1 cellular context compared by ENCODE assay signal in the genomic region with DNA sequence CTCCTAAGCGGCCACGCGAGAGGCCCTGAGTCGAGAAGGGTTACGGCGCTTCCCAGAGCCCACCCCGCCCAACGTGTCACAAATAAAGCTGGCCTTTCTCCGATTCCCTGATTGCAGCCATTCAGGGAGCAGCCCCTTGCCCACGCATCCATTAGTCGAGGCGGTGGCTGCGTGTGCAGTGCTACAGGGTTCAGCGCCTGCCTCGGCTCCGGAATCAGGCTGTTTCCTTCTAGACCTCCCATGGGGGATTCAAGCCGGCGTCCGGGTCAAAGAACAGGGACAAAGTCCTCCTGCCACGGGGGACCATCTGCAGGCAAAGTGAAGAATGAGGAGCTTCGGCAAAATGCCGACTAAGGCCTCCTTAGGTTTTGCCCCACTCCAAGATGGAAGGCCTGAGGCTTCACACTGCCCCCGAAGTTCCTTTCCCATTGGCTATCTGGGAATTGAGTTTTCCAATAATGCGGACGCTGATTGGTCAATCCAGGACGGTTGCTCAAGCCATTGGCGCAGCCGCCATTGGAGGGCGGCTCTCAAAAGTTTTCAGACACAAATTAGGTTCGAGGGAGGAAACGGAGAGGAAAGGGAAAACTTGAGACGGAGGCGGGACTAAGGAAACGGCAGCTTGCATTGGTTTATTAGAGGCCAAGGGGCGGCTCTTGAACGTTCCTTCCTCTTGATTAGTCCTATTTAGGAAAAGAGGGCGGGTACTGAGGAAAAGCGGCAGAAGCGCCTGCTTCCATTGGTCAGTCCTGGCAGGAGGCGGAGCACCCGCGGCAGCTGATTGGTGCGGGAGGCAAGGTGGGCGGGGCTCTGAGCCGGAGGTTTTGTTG.
TF ChIP-seq lines count a peak whose summit lies in the region.

No MANE protein-coding gene starts in this region.

TF ChIP-seq in HepG2, 621 proteins besides CTCF, POLR2A, EP300 and RAD21 (continued from another document and continues in another):
- TF ChIP-seq ELF3 (CRISPR knock-in tag; IDR thresholded peaks at IDR 0.05) (0 out of 2 replicates have a peak, but pooled peaks have one; percentile 24), JUND (CRISPR knock-in tag; IDR thresholded peaks at IDR 0.05) (no peak), AHR (CRISPR knock-in tag; IDR thresholded peaks at IDR 0.05) (no peak), NR2F1 (CRISPR knock-in tag; IDR thresholded peaks at IDR 0.05) (peak in 1 of 2 experiments; percentile 42; a peak in 1 of 4 replicates), RCOR2 (CRISPR knock-in tag; IDR thresholded peaks at IDR 0.05) (no peak), YY1 (IDR thresholded peaks at IDR 0.05; ENCODE audit: insufficient read depth, insufficient replicate concordance, low read depth, low read length) (peak; percentile 99), HDAC1 (CRISPR knock-in tag; IDR thresholded peaks at IDR 0.05) (peak; percentile 27; the same call in 1 of the 2 replicates), ZNF766 (CRISPR knock-in tag; IDR thresholded peaks at IDR 0.05; ENCODE audit: borderline replicate concordance) (no peak), IKZF4 (CRISPR knock-in tag; IDR thresholded peaks at IDR 0.05; ENCODE audit: borderline replicate concordance, low read depth, not compliant biosample characterization) (peak; percentile 41), ZNF232 (CRISPR knock-in tag; IDR thresholded peaks at IDR 0.05; ENCODE audit: borderline replicate concordance) (no peak), SMAD3 (CRISPR knock-in tag; IDR thresholded peaks at IDR 0.05) (no peak), NR2F6 (IDR thresholded peaks at IDR 0.05) (no peak), NR2F6 (CRISPR knock-in tag; IDR thresholded peaks at IDR 0.05) (no peak), ZKSCAN1 (IDR thresholded peaks at IDR 0.05; ENCODE audit: low read length) (peak; percentile 5; the same call in 1 of the 2 replicates), ZNF768 (CRISPR knock-in tag; IDR thresholded peaks at IDR 0.05) (peak; percentile 49; the same call in 1 of the 2 replicates), ETV6 (CRISPR knock-in tag; conservative IDR thresholded peaks at IDR 0.05) (no peak), SMARCE1 (IDR thresholded peaks at IDR 0.05; ENCODE audit: borderline replicate concordance) (no peak), REPIN1 (CRISPR knock-in tag; IDR thresholded peaks at IDR 0.05; ENCODE audit: borderline replicate concordance, low read depth) (peak; percentile 20; the same call in 1 of the 2 replicates), ZNF781 (CRISPR knock-in tag; IDR thresholded peaks at IDR 0.05; ENCODE audit: borderline replicate concordance, not compliant biosample characterization) (peak; percentile 60), IRX3 (CRISPR knock-in tag; IDR thresholded peaks at IDR 0.05; ENCODE audit: borderline replicate concordance, low read depth) (no peak), ZNF598 (CRISPR knock-in tag; IDR thresholded peaks at IDR 0.05; ENCODE audit: borderline replicate concordance) (peak; percentile 96), SPEN (CRISPR knock-in tag; IDR thresholded peaks at IDR 0.05; ENCODE audit: low read depth) (peak; percentile 78; the same call in 1 of the 2 replicates), ZNF20 (CRISPR knock-in tag; IDR thresholded peaks at IDR 0.05) (no peak), IRF2 (CRISPR knock-in tag; IDR thresholded peaks at IDR 0.05) (no peak; the same call in 1 of the 2 replicates), ZFP36 (IDR thresholded peaks at IDR 0.05; ENCODE audit: borderline replicate concordance, low read depth, low read length, partially characterized antibody) (no peak), ZNF564 (CRISPR knock-in tag; IDR thresholded peaks at IDR 0.05) (no peak; the same call in 1 of the 2 replicates), ZSCAN12 (CRISPR knock-in tag; IDR thresholded peaks at IDR 0.05) (peak; percentile 81; the same call in 1 of the 2 replicates), HDAC6 (IDR thresholded peaks at IDR 0.05; ENCODE audit: low read depth, low read length) (no peak), POLR2G (IDR thresholded peaks at IDR 0.05; ENCODE audit: low read depth, low read length) (peak; percentile 88), JUNB (CRISPR knock-in tag; IDR thresholded peaks at IDR 0.05; ENCODE audit: borderline replicate concordance) (no peak), ZNF557 (CRISPR knock-in tag; IDR thresholded peaks at IDR 0.05) (no peak), FOXC1 (CRISPR knock-in tag; IDR thresholded peaks at IDR 0.05; ENCODE audit: borderline replicate concordance) (peak; percentile 60; the same call in 1 of the 2 replicates), PCBP1 (IDR thresholded peaks at IDR 0.05; ENCODE audit: borderline replicate concordance, low read depth, low read length) (peak; percentile 94; the same call in 1 of the 2 replicates), ZNF432 (CRISPR knock-in tag; IDR thresholded peaks at IDR 0.05; ENCODE audit: borderline replicate concordance) (no peak)
- TF ChIP-seq, protein P1, sequence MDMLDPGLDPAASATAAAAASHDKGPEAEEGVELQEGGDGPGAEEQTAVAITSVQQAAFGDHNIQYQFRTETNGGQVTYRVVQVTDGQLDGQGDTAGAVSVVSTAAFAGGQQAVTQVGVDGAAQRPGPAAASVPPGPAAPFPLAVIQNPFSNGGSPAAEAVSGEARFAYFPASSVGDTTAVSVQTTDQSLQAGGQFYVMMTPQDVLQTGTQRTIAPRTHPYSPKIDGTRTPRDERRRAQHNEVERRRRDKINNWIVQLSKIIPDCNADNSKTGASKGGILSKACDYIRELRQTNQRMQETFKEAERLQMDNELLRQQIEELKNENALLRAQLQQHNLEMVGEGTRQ (IDR thresholded peaks at IDR 0.05; ENCODE audit: low read depth, low read length) = no peak
- TF ChIP-seq, protein P1 (CRISPR knock-in tag; IDR thresholded peaks at IDR 0.05; ENCODE audit: borderline replicate concordance) = peak; percentile 80; the same call in 1 of the 2 replicates
- TF ChIP-seq, protein P2, sequence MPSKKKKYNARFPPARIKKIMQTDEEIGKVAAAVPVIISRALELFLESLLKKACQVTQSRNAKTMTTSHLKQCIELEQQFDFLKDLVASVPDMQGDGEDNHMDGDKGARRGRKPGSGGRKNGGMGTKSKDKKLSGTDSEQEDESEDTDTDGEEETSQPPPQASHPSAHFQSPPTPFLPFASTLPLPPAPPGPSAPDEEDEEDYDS (CRISPR knock-in tag; IDR thresholded peaks at IDR 0.05) = peak; percentile 69
- TF ChIP-seq, protein P3, sequence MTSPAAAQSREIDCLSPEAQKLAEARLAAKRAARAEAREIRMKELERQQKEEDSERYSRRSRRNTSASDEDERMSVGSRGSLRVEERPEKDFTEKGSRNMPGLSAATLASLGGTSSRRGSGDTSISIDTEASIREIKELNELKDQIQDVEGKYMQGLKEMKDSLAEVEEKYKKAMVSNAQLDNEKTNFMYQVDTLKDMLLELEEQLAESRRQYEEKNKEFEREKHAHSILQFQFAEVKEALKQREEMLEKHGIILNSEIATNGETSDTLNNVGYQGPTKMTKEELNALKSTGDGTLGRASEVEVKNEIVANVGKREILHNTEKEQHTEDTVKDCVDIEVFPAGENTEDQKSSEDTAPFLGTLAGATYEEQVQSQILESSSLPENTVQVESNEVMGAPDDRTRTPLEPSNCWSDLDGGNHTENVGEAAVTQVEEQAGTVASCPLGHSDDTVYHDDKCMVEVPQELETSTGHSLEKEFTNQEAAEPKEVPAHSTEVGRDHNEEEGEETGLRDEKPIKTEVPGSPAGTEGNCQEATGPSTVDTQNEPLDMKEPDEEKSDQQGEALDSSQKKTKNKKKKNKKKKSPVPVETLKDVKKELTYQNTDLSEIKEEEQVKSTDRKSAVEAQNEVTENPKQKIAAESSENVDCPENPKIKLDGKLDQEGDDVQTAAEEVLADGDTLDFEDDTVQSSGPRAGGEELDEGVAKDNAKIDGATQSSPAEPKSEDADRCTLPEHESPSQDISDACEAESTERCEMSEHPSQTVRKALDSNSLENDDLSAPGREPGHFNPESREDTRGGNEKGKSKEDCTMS (CRISPR knock-in tag; conservative IDR thresholded peaks at IDR 0.05) = no peak
- TF ChIP-seq, protein P4, sequence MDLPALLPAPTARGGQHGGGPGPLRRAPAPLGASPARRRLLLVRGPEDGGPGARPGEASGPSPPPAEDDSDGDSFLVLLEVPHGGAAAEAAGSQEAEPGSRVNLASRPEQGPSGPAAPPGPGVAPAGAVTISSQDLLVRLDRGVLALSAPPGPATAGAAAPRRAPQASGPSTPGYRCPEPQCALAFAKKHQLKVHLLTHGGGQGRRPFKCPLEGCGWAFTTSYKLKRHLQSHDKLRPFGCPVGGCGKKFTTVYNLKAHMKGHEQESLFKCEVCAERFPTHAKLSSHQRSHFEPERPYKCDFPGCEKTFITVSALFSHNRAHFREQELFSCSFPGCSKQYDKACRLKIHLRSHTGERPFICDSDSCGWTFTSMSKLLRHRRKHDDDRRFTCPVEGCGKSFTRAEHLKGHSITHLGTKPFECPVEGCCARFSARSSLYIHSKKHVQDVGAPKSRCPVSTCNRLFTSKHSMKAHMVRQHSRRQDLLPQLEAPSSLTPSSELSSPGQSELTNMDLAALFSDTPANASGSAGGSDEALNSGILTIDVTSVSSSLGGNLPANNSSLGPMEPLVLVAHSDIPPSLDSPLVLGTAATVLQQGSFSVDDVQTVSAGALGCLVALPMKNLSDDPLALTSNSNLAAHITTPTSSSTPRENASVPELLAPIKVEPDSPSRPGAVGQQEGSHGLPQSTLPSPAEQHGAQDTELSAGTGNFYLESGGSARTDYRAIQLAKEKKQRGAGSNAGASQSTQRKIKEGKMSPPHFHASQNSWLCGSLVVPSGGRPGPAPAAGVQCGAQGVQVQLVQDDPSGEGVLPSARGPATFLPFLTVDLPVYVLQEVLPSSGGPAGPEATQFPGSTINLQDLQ (CRISPR knock-in tag; IDR thresholded peaks at IDR 0.05) = peak; percentile 77; the same call in 1 of the 2 replicates
- TF ChIP-seq, protein P5, sequence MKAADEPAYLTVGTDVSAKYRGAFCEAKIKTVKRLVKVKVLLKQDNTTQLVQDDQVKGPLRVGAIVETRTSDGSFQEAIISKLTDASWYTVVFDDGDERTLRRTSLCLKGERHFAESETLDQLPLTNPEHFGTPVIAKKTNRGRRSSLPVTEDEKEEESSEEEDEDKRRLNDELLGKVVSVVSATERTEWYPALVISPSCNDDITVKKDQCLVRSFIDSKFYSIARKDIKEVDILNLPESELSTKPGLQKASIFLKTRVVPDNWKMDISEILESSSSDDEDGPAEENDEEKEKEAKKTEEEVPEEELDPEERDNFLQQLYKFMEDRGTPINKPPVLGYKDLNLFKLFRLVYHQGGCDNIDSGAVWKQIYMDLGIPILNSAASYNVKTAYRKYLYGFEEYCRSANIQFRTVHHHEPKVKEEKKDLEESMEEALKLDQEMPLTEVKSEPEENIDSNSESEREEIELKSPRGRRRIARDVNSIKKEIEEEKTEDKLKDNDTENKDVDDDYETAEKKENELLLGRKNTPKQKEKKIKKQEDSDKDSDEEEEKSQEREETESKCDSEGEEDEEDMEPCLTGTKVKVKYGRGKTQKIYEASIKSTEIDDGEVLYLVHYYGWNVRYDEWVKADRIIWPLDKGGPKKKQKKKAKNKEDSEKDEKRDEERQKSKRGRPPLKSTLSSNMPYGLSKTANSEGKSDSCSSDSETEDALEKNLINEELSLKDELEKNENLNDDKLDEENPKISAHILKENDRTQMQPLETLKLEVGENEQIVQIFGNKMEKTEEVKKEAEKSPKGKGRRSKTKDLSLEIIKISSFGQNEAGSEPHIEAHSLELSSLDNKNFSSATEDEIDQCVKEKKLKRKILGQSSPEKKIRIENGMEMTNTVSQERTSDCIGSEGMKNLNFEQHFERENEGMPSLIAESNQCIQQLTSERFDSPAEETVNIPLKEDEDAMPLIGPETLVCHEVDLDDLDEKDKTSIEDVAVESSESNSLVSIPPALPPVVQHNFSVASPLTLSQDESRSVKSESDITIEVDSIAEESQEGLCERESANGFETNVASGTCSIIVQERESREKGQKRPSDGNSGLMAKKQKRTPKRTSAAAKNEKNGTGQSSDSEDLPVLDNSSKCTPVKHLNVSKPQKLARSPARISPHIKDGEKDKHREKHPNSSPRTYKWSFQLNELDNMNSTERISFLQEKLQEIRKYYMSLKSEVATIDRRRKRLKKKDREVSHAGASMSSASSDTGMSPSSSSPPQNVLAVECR (CRISPR knock-in tag; IDR thresholded peaks at IDR 0.05; ENCODE audit: borderline replicate concordance) = peak; percentile 52
- TF ChIP-seq, protein P6, sequence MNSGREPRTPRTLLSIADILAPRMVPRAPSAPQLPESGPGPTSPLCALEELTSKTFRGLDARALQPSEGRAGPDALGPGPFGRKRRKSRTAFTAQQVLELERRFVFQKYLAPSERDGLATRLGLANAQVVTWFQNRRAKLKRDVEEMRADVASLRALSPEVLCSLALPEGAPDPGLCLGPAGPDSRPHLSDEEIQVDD (CRISPR knock-in tag; IDR thresholded peaks at IDR 0.05; ENCODE audit: borderline replicate concordance) = no peak; the same call in 1 of the 2 replicates
- TF ChIP-seq, protein P7, sequence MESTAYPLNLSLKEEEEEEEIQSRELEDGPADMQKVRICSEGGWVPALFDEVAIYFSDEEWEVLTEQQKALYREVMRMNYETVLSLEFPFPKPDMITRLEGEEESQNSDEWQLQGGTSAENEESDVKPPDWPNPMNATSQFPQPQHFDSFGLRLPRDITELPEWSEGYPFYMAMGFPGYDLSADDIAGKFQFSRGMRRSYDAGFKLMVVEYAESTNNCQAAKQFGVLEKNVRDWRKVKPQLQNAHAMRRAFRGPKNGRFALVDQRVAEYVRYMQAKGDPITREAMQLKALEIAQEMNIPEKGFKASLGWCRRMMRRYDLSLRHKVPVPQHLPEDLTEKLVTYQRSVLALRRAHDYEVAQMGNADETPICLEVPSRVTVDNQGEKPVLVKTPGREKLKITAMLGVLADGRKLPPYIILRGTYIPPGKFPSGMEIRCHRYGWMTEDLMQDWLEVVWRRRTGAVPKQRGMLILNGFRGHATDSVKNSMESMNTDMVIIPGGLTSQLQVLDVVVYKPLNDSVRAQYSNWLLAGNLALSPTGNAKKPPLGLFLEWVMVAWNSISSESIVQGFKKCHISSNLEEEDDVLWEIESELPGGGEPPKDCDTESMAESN (CRISPR knock-in tag; conservative IDR thresholded peaks at IDR 0.05) = 0 out of 2 replicates have a peak, but pooled peaks have one; percentile 22
